Comparison of ENCODE assay signal across 27 cellular contexts in the genomic region with DNA sequence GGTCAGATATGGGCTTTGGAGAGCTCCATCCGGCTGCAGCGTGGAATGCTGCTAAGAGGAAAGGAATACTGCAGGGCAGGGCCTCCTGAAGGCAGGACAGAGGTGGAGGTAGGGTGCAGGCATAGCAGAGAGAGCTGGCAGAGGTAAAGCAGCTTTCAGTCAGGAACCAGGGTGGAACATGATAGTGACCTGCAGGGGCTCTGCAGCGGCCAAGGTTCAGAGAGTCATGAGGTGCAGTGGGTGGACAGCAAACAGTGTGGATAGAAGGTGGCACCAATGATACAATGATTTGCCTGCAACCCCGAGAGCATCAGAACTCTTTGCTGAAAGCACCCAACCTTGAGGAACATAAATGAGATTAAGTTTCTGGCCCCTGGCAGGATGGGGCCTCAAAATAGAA.
"Had no signal": no experiment of that assay in that cellular context is flagged by ENCODE, and none has a peak within 500 bp of the region (broad histone marks: within the 10 kb centered on the region; RNA-seq: fewer than 3 reads in every experiment).

No MANE protein-coding gene starts in this region.

- H3K4me3 ChIP-seq: heart right ventricle, hepatocyte, lower lobe of right lung, pancreas, prostate gland, sigmoid colon, spleen, transverse colon, upper lobe of left lung, vagina had no signal

- H3K27me3 ChIP-seq: hepatocyte, pancreas, sigmoid colon, spleen, transverse colon, upper lobe of left lung, vagina had no signal

- ATAC-seq: heart right ventricle; left ventricle myocardium superior; lower lobe of right lung; natural killer cell; pancreas; right cardiac atrium; stimulated activated effector memory CD8-positive, alpha-beta T cell treated with anti-CD3 and anti-CD28 coated beads, Interleukin-12 subunit alpha, Interleukin-12 subunit beta, amount 100 ng/mL, for 72 hours; stimulated activated naive CD8-positive, alpha-beta T cell treated with anti-CD3 and anti-CD28 coated beads, Interleukin-15, amount 100 ng/mL, for 72 hours had no signal

- H3K36me3 ChIP-seq: heart right ventricle, lower lobe of right lung, pancreas, prostate gland, sigmoid colon, spleen, transverse colon, upper lobe of left lung, vagina had no signal

- H3K4me1 ChIP-seq: lower lobe of right lung, pancreas, prostate gland, spleen, transverse colon, upper lobe of left lung, vagina had no signal

- H3K4me2 ChIP-seq: hepatocyte had no signal

- H2AFZ ChIP-seq: hepatocyte had no signal

- H3K79me2 ChIP-seq: hepatocyte had no signal

- DNase-seq: heart right ventricle; islet precursor cell; left ventricle myocardium superior; lower lobe of right lung; mammary epithelial cell; mesenchymal stem cell; naive B cell; natural killer cell; nephron progenitor cell; nucleus accumbens; pancreas; posterior cingulate gyrus; retina; right cardiac atrium; sigmoid colon; small intestine; spleen; stimulated activated CD4-positive, alpha-beta T cell treated with anti-CD3 and anti-CD28 coated beads, Interleukin-4, amount 100 ng/mL, for 24 hours; stimulated activated naive CD4-positive, alpha-beta T cell treated with Interleukin-2 at 50 U/mL for 16 hours; stimulated activated naive CD8-positive, alpha-beta T cell treated with anti-CD3 and anti-CD28 coated beads, Interleukin-15, amount 100 ng/mL, for 72 hours; substantia nigra; transverse colon; upper lobe of left lung had no signal

- H3K27ac ChIP-seq: heart right ventricle, hepatocyte, lower lobe of right lung, pancreas, prostate gland, sigmoid colon, spleen, transverse colon, upper lobe of left lung, vagina had no signal

- H3K9me3 ChIP-seq: heart right ventricle, lower lobe of right lung, pancreas, prostate gland, sigmoid colon, spleen, transverse colon, upper lobe of left lung, vagina had no signal
